ENCODE assay signal across 12 cellular contexts in genomic region chr15:62469478-62469873, GRCh38.
DNase-seq lines count a peak whose midpoint lies in the region; ATAC-seq, FAIRE-seq and TF ChIP-seq lines count a peak whose summit lies in the region.
"Had no signal": no experiment of that assay in that cellular context is flagged by ENCODE, and none has a peak within 500 bp of the region (broad histone marks: within the 10 kb centered on the region; RNA-seq: fewer than 3 reads in every experiment).

No MANE protein-coding gene starts in this region.

- H3K27ac ChIP-seq in astrocyte (ENCODE audit: low read depth, low read length) (peak overlapping the region; percentile 76), skin epidermis (peak overlapping the region in 12 of 21 experiments; percentile 4 to 84 (median 29))
- H3K27ac ChIP-seq: BLaER1 treated with 17β-estradiol and CSF1 and Interleukin-3, amounts not matched to agents 10 nM and 100 nM; parathyroid adenoma had no signal

- H3K4me2 ChIP-seq in astrocyte (ENCODE audit: low read length), result peak overlapping the region; percentile 42
- H3K4me2 ChIP-seq: BLaER1 treated with 17β-estradiol and CSF1 and Interleukin-3, amounts not matched to agents 10 nM and 100 nM had no signal

- FAIRE-seq in astrocyte (lab: Jason Lieb, UNC), result peak; percentile 89

- no peaks in the 10 kb centered on the region for H3K9me3 ChIP-seq in astrocyte (ENCODE audit: insufficient read depth, low read depth, low read length)
- H3K9me3 ChIP-seq: BLaER1 treated with 17β-estradiol and CSF1 and Interleukin-3, amounts not matched to agents 10 nM and 100 nM had no signal

- H3K4me3 ChIP-seq in astrocyte (ENCODE audit: insufficient read depth, low read depth, low read length), result no peak overlapping the region
- no peak overlapping the region for H3K4me3 ChIP-seq in skin epidermis
- H3K4me3 ChIP-seq: BLaER1 treated with 17β-estradiol and CSF1 and Interleukin-3, amounts not matched to agents 10 nM and 100 nM had no signal

- ATAC-seq in HG03342 (IDR thresholded peaks at IDR 0.05; ENCODE audit: unreplicated experiment), result no peak
- ATAC-seq in GM18502 (IDR thresholded peaks at IDR 0.05; ENCODE audit: poor library complexity, unreplicated experiment), result no peak
- ATAC-seq in stimulated activated naive B cell treated with anti-CD40 and anti-IgM and Interleukin-4, amounts not matched to agents 10 μg/mL and 1 μg/mL and 100 μg/mL, for 72 hours (replicated peaks), result no peak
- ATAC-seq: left colon had no signal

- no peak overlapping the region for H3K4me3 Mint-ChIP-seq in astrocyte (ENCODE audit: unreplicated experiment)
- no peak overlapping the region for H3K4me3 Mint-ChIP-seq in stimulated activated naive B cell treated with anti-CD40 and anti-IgM and Interleukin-4, amounts not matched to agents 10 μg/mL and 1 μg/mL and 100 μg/mL, for 72 hours

- peak overlapping the region; percentile 7 for H3K27ac Mint-ChIP-seq in astrocyte (ENCODE audit: unreplicated experiment)
- no peak overlapping the region for H3K27ac Mint-ChIP-seq in stimulated activated naive B cell treated with anti-CD40 and anti-IgM and Interleukin-4, amounts not matched to agents 10 μg/mL and 1 μg/mL and 100 μg/mL, for 72 hours

- H3K36me3 ChIP-seq in astrocyte (ENCODE audit: insufficient read depth, low read length), result no peaks in the 10 kb centered on the region
- H3K36me3 ChIP-seq: BLaER1 treated with 17β-estradiol and CSF1 and Interleukin-3, amounts not matched to agents 10 nM and 100 nM had no signal

- H3K79me2 ChIP-seq in astrocyte (ENCODE audit: insufficient read depth, low read length), result no peaks in the 10 kb centered on the region
- H3K79me2 ChIP-seq: parathyroid adenoma had no signal

- no peaks in the 10 kb centered on the region for H3K36me3 Mint-ChIP-seq in astrocyte (ENCODE audit: low read depth, unreplicated experiment)
- H3K36me3 Mint-ChIP-seq in stimulated activated naive B cell treated with anti-CD40 and anti-IgM and Interleukin-4, amounts not matched to agents 10 μg/mL and 1 μg/mL and 100 μg/mL, for 72 hours, result no peaks in the 10 kb centered on the region

- H3K4me1 ChIP-seq in astrocyte (ENCODE audit: insufficient read depth, low read length), result peaks cover 35% of the 10 kb centered on the region
- H3K4me1 ChIP-seq: parathyroid adenoma had no signal

- no peaks in the 10 kb centered on the region for H4K20me1 ChIP-seq in astrocyte (ENCODE audit: insufficient read depth, low read length)
- H4K20me1 ChIP-seq: BLaER1 treated with 17β-estradiol and CSF1 and Interleukin-3, amounts not matched to agents 10 nM and 100 nM had no signal

- no peaks in the 10 kb centered on the region for H3K9me3 Mint-ChIP-seq in astrocyte (ENCODE audit: unreplicated experiment)
- H3K9me3 Mint-ChIP-seq in stimulated activated naive B cell treated with anti-CD40 and anti-IgM and Interleukin-4, amounts not matched to agents 10 μg/mL and 1 μg/mL and 100 μg/mL, for 72 hours, result no peaks in the 10 kb centered on the region

- no peaks in the 10 kb centered on the region for H3K27me3 Mint-ChIP-seq in astrocyte (ENCODE audit: low read depth, unreplicated experiment)
- H3K27me3 Mint-ChIP-seq in stimulated activated naive B cell treated with anti-CD40 and anti-IgM and Interleukin-4, amounts not matched to agents 10 μg/mL and 1 μg/mL and 100 μg/mL, for 72 hours, result peaks cover 4 to 12% of the 10 kb centered on the region in 2 donors

- no peaks in the 10 kb centered on the region for H3K27me3 ChIP-seq in astrocyte (ENCODE audit: insufficient read depth, low read length)
- H3K27me3 ChIP-seq: BLaER1 treated with 17β-estradiol and CSF1 and Interleukin-3, amounts not matched to agents 10 nM and 100 nM had no signal

- H2AFZ ChIP-seq in astrocyte (ENCODE audit: low read depth, low read length), result no peak overlapping the region
- H2AFZ ChIP-seq: parathyroid adenoma had no signal

- peaks cover 59% of the 10 kb centered on the region for H3K4me1 Mint-ChIP-seq in astrocyte (ENCODE audit: low read depth, unreplicated experiment)
- H3K4me1 Mint-ChIP-seq in stimulated activated naive B cell treated with anti-CD40 and anti-IgM and Interleukin-4, amounts not matched to agents 10 μg/mL and 1 μg/mL and 100 μg/mL, for 72 hours, result peaks cover 4 to 5% of the 10 kb centered on the region in 2 donors

- TF ChIP-seq CTCF in astrocyte (IDR thresholded peaks at IDR 0.05; ENCODE audit: insufficient read depth, low read depth, low read length), result no peak

- H3K9ac ChIP-seq in astrocyte (ENCODE audit: low read length), result peak overlapping the region; percentile 49
- H3K9ac ChIP-seq: BLaER1 treated with 17β-estradiol and CSF1 and Interleukin-3, amounts not matched to agents 10 nM and 100 nM; parathyroid adenoma had no signal

- DNase-seq in DMS79 (lab: John Stamatoyannopoulos, UW), result peak; percentile 47
- DNase-seq in astrocyte (ENCODE audit: low read depth), result peak; percentile 74
- DNase-seq in inferior parietal cortex (ENCODE audit: extremely low spot score), result peak; percentile 51
- no peak for DNase-seq in activated effector memory CD4-positive, alpha-beta T cell treated with Interleukin-2 at 50 U/mL for 16 hours
- no peak for DNase-seq in stimulated activated naive B cell treated with anti-CD40 and anti-IgM and Interleukin-4, amounts not matched to agents 10 μg/mL and 1 μg/mL and 100 μg/mL, for 72 hours
- DNase-seq: activated CD4-positive, alpha-beta T cell treated with anti-CD3 and anti-CD28 coated beads for 48 hours; left colon had no signal

Comparison
In these comparisons a context has a peak if more than half of its experiments do, and no peak if none do; other contexts are left out.
1. DNase-seq: peak in DMS79 (single experiment), astrocyte (single experiment) and inferior parietal cortex (single experiment); none in activated effector memory CD4-positive, alpha-beta T cell treated with Interleukin-2 at 50 U/mL for 16 hours (single experiment) and stimulated activated naive B cell treated with anti-CD40 and anti-IgM and Interleukin-4, amounts not matched to agents 10 μg/mL and 1 μg/mL and 100 μg/mL, for 72 hours (single experiment).